In the genomic region with DNA sequence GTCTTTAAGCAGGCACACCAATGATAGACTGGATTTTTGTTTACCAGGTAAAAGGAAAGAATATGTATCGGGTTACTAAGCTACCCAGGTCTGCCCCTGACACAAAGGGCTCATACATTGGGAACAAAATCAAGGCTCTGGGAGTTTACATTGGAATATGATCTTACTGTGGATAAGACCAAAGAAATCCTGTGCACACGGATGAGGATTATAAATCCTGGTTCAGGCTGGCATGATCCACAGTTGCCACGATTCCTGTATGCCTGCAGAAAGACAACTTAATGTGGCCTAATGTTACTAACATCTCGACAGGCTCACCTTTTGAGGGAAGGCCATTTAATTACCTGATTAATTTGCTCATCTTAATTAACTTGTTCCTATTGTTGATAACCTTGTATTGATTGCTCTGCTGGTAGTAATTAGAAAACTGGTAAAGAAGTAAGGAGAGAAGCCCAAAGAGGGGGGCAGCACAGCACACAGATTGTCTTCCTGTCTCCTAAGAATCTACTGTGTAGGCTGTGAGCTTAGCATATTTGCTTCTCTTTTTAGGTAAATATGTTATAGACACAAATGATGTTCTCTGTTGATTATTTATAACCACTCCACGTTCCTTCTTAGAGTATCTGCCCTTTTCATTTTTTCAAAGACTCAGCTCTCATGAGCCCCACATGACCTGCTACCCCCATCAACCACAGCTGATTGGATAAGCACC, we compare ENCODE assay signal across 17 cellular contexts.
DNase-seq lines count a peak whose midpoint lies in the region; ATAC-seq and TF ChIP-seq lines count a peak whose summit lies in the region.
"Had no signal": no experiment of that assay in that cellular context is flagged by ENCODE, and none has a peak within 500 bp of the region (broad histone marks: within the 10 kb centered on the region; RNA-seq: fewer than 3 reads in every experiment).

No MANE protein-coding gene starts in this region.

- DNase-seq in NCI-H1105 (lab: John Stamatoyannopoulos, UW) = peak; percentile 89
- DNase-seq in NCI-H526 (lab: John Stamatoyannopoulos, UW) = peak; percentile 81 to 85
- peak; percentile 28 for DNase-seq in iPS DF 4.7 (ENCODE audit: extremely low read depth, low spot score)
- DNase-seq in GF-D8 (lab: John Stamatoyannopoulos, UW) = no peak
- DNase-seq in OCI-M1 (lab: John Stamatoyannopoulos, UW) = no peak
- DNase-seq: activated CD8-positive, alpha-beta memory T cell treated with anti-CD3 and anti-CD28 coated beads, Interleukin-2, amount 10 ng/mL, durations not matched to agents 7 days and 5 days; activated naive CD8-positive, alpha-beta T cell treated with anti-CD3 and anti-CD28 coated beads, Interleukin-2, amount 10 ng/mL, durations not matched to agents 7 days and 5 days; cerebellar nuclear complex; DND-41; HCEC 1CT; heart right ventricle; MV-4-11; occipital lobe; stimulated activated CD8-positive, alpha-beta memory T cell treated with anti-CD3 and anti-CD28 coated beads, Interleukin-4, amount 100 ng/mL, for 48 hours had no signal

- ATAC-seq in GM21737 (IDR thresholded peaks at IDR 0.05; ENCODE audit: unreplicated experiment) = no peak
- ATAC-seq in HG02884 (IDR thresholded peaks at IDR 0.05; ENCODE audit: unreplicated experiment) = no peak
- ATAC-seq: activated CD8-positive, alpha-beta memory T cell treated with anti-CD3 and anti-CD28 coated beads, Interleukin-2, amount 10 ng/mL, durations not matched to agents 7 days and 5 days; heart right ventricle had no signal

- peak overlapping the region; percentile 94 for H3K27ac ChIP-seq in 22Rv1
- H3K27ac ChIP-seq: heart right ventricle had no signal

- TF ChIP-seq CTCF in 22Rv1 (IDR thresholded peaks at IDR 0.05) = no peak

Comparison
In these comparisons a context has a peak if more than half of its experiments do, and no peak if none do; other contexts are left out.
1. DNase-seq: peak in NCI-H1105 (single experiment), NCI-H526 (2 of 2) and iPS DF 4.7 (single experiment); none in GF-D8 (single experiment) and OCI-M1 (single experiment).